Comparison of ENCODE assay signal across 25 cellular contexts in the genomic region with DNA sequence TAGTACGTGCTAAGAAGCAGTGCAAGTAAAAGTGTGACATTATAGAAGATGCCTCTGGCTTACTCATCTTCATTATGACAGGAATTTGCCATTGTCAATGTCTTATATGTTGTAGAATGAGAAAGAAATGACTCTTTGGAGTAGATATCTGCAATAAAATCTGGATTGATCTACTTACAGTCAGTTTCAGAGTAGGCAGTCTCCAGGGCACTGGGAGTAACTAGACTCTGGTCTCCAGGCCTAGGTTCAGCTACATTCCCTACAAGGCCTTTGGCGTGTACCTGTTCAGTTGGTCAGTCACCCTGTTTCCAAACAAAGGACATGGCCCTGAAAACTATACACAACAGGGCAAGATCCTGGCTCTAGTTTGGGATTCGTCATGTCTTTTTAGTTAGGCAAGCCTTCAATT.
DNase-seq lines count a peak whose midpoint lies in the region; ATAC-seq and FAIRE-seq lines count a peak whose summit lies in the region.
"Had no signal": no experiment of that assay in that cellular context is flagged by ENCODE, and none has a peak within 500 bp of the region (broad histone marks: within the 10 kb centered on the region; RNA-seq: fewer than 3 reads in every experiment).

No MANE protein-coding gene starts in this region.

- no peak overlapping the region for H3K9ac ChIP-seq in HUES64 (ENCODE audit: low read depth, low read length)
- H3K9ac ChIP-seq: BLaER1 had no signal

- no peak overlapping the region for H3K4me3 Mint-ChIP-seq in activated naive CD8-positive, alpha-beta T cell
- H3K4me3 Mint-ChIP-seq in activated naive CD8-positive, alpha-beta T cell treated with anti-CD3 and anti-CD28 coated beads for 36 hours = no peak overlapping the region
- H3K4me3 Mint-ChIP-seq in activated naive CD8-positive, alpha-beta T cell treated with anti-CD3 and anti-CD28 coated beads, Interleukin-2, amount 50 U/mL, for 24 hours = no peak overlapping the region
- no peak overlapping the region for H3K4me3 Mint-ChIP-seq in naive thymus-derived CD8-positive, alpha-beta T cell
- H3K4me3 Mint-ChIP-seq: activated CD8-positive, alpha-beta memory T cell treated with anti-CD3 and anti-CD28 coated beads, Interleukin-2, amount 10 ng/mL, durations not matched to agents 7 days and 5 days; endodermal cell; IgD-negative memory B cell; immature natural killer cell; nephron progenitor cell; T-helper 17 cell had no signal

- no peaks in the 10 kb centered on the region for H3K36me3 ChIP-seq in HUES64 (ENCODE audit: insufficient read depth, low read length)
- H3K36me3 ChIP-seq: BLaER1, HAP-1 had no signal

- peak overlapping the region; percentile 24 for H3K27ac Mint-ChIP-seq in activated naive CD8-positive, alpha-beta T cell
- H3K27ac Mint-ChIP-seq in activated naive CD8-positive, alpha-beta T cell treated with anti-CD3 and anti-CD28 coated beads for 36 hours = no peak overlapping the region
- H3K27ac Mint-ChIP-seq in activated naive CD8-positive, alpha-beta T cell treated with anti-CD3 and anti-CD28 coated beads, Interleukin-2, amount 50 U/mL, for 24 hours = peak overlapping the region; percentile 47
- H3K27ac Mint-ChIP-seq in naive thymus-derived CD8-positive, alpha-beta T cell = no peak overlapping the region
- H3K27ac Mint-ChIP-seq: activated CD8-positive, alpha-beta memory T cell treated with anti-CD3 and anti-CD28 coated beads, Interleukin-2, amount 10 ng/mL, durations not matched to agents 7 days and 5 days; endodermal cell; IgD-negative memory B cell; immature natural killer cell; nephron progenitor cell; T-helper 17 cell had no signal

- H3K36me3 Mint-ChIP-seq in activated naive CD8-positive, alpha-beta T cell = peaks cover 5% of the 10 kb centered on the region
- no peaks in the 10 kb centered on the region for H3K36me3 Mint-ChIP-seq in activated naive CD8-positive, alpha-beta T cell treated with anti-CD3 and anti-CD28 coated beads for 36 hours
- H3K36me3 Mint-ChIP-seq in activated naive CD8-positive, alpha-beta T cell treated with anti-CD3 and anti-CD28 coated beads, Interleukin-2, amount 50 U/mL, for 24 hours (ENCODE audit: low read depth) = peaks cover 3% of the 10 kb centered on the region
- no peaks in the 10 kb centered on the region for H3K36me3 Mint-ChIP-seq in naive thymus-derived CD8-positive, alpha-beta T cell
- H3K36me3 Mint-ChIP-seq: immature natural killer cell had no signal

- no peaks in the 10 kb centered on the region for H3K27me3 ChIP-seq in HUES64 (ENCODE audit: insufficient read depth, low read length)
- H3K27me3 ChIP-seq: BLaER1 had no signal

- H3K4me1 Mint-ChIP-seq in activated naive CD8-positive, alpha-beta T cell (ENCODE audit: low read depth) = peaks cover 12% of the 10 kb centered on the region
- peaks cover 16% of the 10 kb centered on the region for H3K4me1 Mint-ChIP-seq in activated naive CD8-positive, alpha-beta T cell treated with anti-CD3 and anti-CD28 coated beads for 36 hours
- no peaks in the 10 kb centered on the region for H3K4me1 Mint-ChIP-seq in activated naive CD8-positive, alpha-beta T cell treated with anti-CD3 and anti-CD28 coated beads, Interleukin-2, amount 50 U/mL, for 24 hours
- H3K4me1 Mint-ChIP-seq in naive thymus-derived CD8-positive, alpha-beta T cell = no peaks in the 10 kb centered on the region
- H3K4me1 Mint-ChIP-seq: activated CD8-positive, alpha-beta memory T cell treated with anti-CD3 and anti-CD28 coated beads, Interleukin-2, amount 10 ng/mL, durations not matched to agents 7 days and 5 days; IgD-negative memory B cell; immature natural killer cell; nephron progenitor cell; T-helper 17 cell had no signal

- peak; percentile 87 for FAIRE-seq in urothelium cell line (lab: Jason Lieb, UNC)

- no peak overlapping the region for H3K4me3 ChIP-seq in HUES64 (ENCODE audit: low read length)
- H3K4me3 ChIP-seq: BLaER1, HAP-1, PC-9 had no signal

- peak; percentile 62 for ATAC-seq in activated naive CD8-positive, alpha-beta T cell treated with anti-CD3 and anti-CD28 coated beads, Interleukin-2, amount 50 U/mL, for 24 hours
- no peak for ATAC-seq in naive thymus-derived CD8-positive, alpha-beta T cell
- ATAC-seq: activated CD8-positive, alpha-beta memory T cell treated with anti-CD3 and anti-CD28 coated beads, Interleukin-2, amount 10 ng/mL, durations not matched to agents 7 days and 5 days; left colon; T-helper 17 cell had no signal

- no peaks in the 10 kb centered on the region for H3K27me3 Mint-ChIP-seq in activated naive CD8-positive, alpha-beta T cell
- H3K27me3 Mint-ChIP-seq in activated naive CD8-positive, alpha-beta T cell treated with anti-CD3 and anti-CD28 coated beads for 36 hours = no peaks in the 10 kb centered on the region
- H3K27me3 Mint-ChIP-seq in activated naive CD8-positive, alpha-beta T cell treated with anti-CD3 and anti-CD28 coated beads, Interleukin-2, amount 50 U/mL, for 24 hours = no peaks in the 10 kb centered on the region
- no peaks in the 10 kb centered on the region for H3K27me3 Mint-ChIP-seq in naive thymus-derived CD8-positive, alpha-beta T cell
- H3K27me3 Mint-ChIP-seq: activated CD8-positive, alpha-beta memory T cell treated with anti-CD3 and anti-CD28 coated beads, Interleukin-2, amount 10 ng/mL, durations not matched to agents 7 days and 5 days; IgD-negative memory B cell; T-helper 17 cell had no signal

- peaks cover 33% of the 10 kb centered on the region for H3K4me1 ChIP-seq in HUES64 (ENCODE audit: insufficient read depth, low read length)
- H3K4me1 ChIP-seq: BLaER1 had no signal

- no peak for DNase-seq in activated naive CD8-positive, alpha-beta T cell treated with anti-CD3 and anti-CD28 coated beads for 36 hours
- DNase-seq in activated naive CD8-positive, alpha-beta T cell treated with anti-CD3 and anti-CD28 coated beads, Interleukin-2, amount 50 U/mL, for 24 hours = no peak
- DNase-seq in urothelium cell line (ENCODE audit: low spot score) (no peak), NCI-H2227 (lab: John Stamatoyannopoulos, UW; ENCODE audit: unreplicated experiment) (no peak)
- no peak for DNase-seq in naive thymus-derived CD8-positive, alpha-beta T cell
- DNase-seq: activated CD8-positive, alpha-beta memory T cell treated with anti-CD3 and anti-CD28 coated beads, Interleukin-2, amount 10 ng/mL, durations not matched to agents 7 days and 5 days; cerebellar nuclear complex; dermis blood vessel endothelial cell; DMS 273 treated with DMSO at 0.1 percent for 48 hours; endodermal cell; immature natural killer cell; left colon; NCI-H146; NCI-H345; nephron progenitor cell; PC-9; SHP77; stimulated activated naive CD4-positive, alpha-beta T cell; T-helper 17 cell had no signal

- WGBS in HUES64 = 98% methylated on average over 3 of the region's 3 CpGs

- no peaks in the 10 kb centered on the region for H3K9me3 Mint-ChIP-seq in activated naive CD8-positive, alpha-beta T cell (ENCODE audit: low read depth)
- H3K9me3 Mint-ChIP-seq in activated naive CD8-positive, alpha-beta T cell treated with anti-CD3 and anti-CD28 coated beads for 36 hours = no peaks in the 10 kb centered on the region
- H3K9me3 Mint-ChIP-seq in activated naive CD8-positive, alpha-beta T cell treated with anti-CD3 and anti-CD28 coated beads, Interleukin-2, amount 50 U/mL, for 24 hours = no peaks in the 10 kb centered on the region
- H3K9me3 Mint-ChIP-seq in naive thymus-derived CD8-positive, alpha-beta T cell = no peaks in the 10 kb centered on the region
- H3K9me3 Mint-ChIP-seq: endodermal cell, immature natural killer cell had no signal

- POLR2A ChIA-PET in naive thymus-derived CD8-positive, alpha-beta T cell (lab: Charles Lee) = no interaction called here

- peak overlapping the region; percentile 90; the same call in 1 of the 2 replicates for H3K27ac ChIP-seq in HUES64 (ENCODE audit: low read depth, low read length)
- H3K27ac ChIP-seq: BLaER1, HL-60, PC-9 had no signal

- no peaks in the 10 kb centered on the region for H3K9me3 ChIP-seq in HUES64 (ENCODE audit: insufficient read depth, low read depth, low read length)
- H3K9me3 ChIP-seq: BLaER1, HAP-1 had no signal

Comparison
In these comparisons a context has a peak if more than half of its experiments do, and no peak if none do; other contexts are left out.
1. H3K27ac Mint-ChIP-seq: peak in activated naive CD8-positive, alpha-beta T cell (single experiment) and activated naive CD8-positive, alpha-beta T cell treated with anti-CD3 and anti-CD28 coated beads, Interleukin-2, amount 50 U/mL, for 24 hours (single experiment); none in activated naive CD8-positive, alpha-beta T cell treated with anti-CD3 and anti-CD28 coated beads for 36 hours (single experiment) and naive thymus-derived CD8-positive, alpha-beta T cell (0 of 10).